ENCODE assay signal across 9 cellular contexts in genomic region chr18:45962461-45962860, GRCh38. TPM values are rescaled to one million over a fixed set of nuclear protein-coding genes. Genes with fewer than 3 reads are reported as not detected.
DNase-seq lines count a peak whose midpoint lies in the region; ATAC-seq and TF ChIP-seq lines count a peak whose summit lies in the region.
"Had no signal": no experiment of that assay in that cellular context is flagged by ENCODE, and none has a peak within 500 bp of the region (broad histone marks: within the 10 kb centered on the region; RNA-seq: fewer than 3 reads in every experiment).

No MANE protein-coding gene starts in this region.

- no peaks in the 10 kb centered on the region for H3K9me3 Mint-ChIP-seq in activated CD4-positive, alpha-beta memory T cell treated with anti-CD3 and anti-CD28 coated beads for 36 hours
- H3K9me3 Mint-ChIP-seq: stimulated activated naive B cell treated with anti-CD40 and anti-IgM and Interleukin-4, amounts not matched to agents 10 μg/mL and 1 μg/mL and 100 μg/mL, for 72 hours had no signal

- peaks cover 63% of the 10 kb centered on the region for H3K4me1 Mint-ChIP-seq in activated CD4-positive, alpha-beta memory T cell treated with anti-CD3 and anti-CD28 coated beads for 36 hours (ENCODE audit: low read depth)

- POLR2A ChIA-PET in activated CD4-positive, alpha-beta memory T cell treated with anti-CD3 and anti-CD28 coated beads for 36 hours (lab: Charles Lee) = interaction anchor here (1.2 kb wide), 1 partner anchor 35 kb away, joined by 3 read pairs; no protein-coding TSS in a partner anchor

- no peaks in the 10 kb centered on the region for H3K27me3 ChIP-seq in kidney epithelial cell (ENCODE audit: control insufficient read depth, insufficient read depth, low read length)

- H3K4me3 Mint-ChIP-seq in activated CD4-positive, alpha-beta memory T cell treated with anti-CD3 and anti-CD28 coated beads for 36 hours = no peak overlapping the region
- H3K4me3 Mint-ChIP-seq: stimulated activated naive B cell treated with anti-CD40 and anti-IgM and Interleukin-4, amounts not matched to agents 10 μg/mL and 1 μg/mL and 100 μg/mL, for 72 hours had no signal

- DNase-seq in AML-193 (lab: John Stamatoyannopoulos, UW) = peak; percentile 60 to 78
- DNase-seq in HS-5 (ENCODE audit: low read depth) = peak; percentile 78
- DNase-seq in activated CD4-positive, alpha-beta memory T cell treated with anti-CD3 and anti-CD28 coated beads for 36 hours = peak; percentile 59
- peak; percentile 89 for DNase-seq in kidney epithelial cell (ENCODE audit: low read depth)
- DNase-seq in UCSD-AML1 (lab: John Stamatoyannopoulos, UW; ENCODE audit: unreplicated experiment) = no peak
- DNase-seq: stimulated activated naive B cell treated with anti-CD40 and anti-IgM and Interleukin-4, amounts not matched to agents 10 μg/mL and 1 μg/mL and 100 μg/mL, for 72 hours had no signal

- no peak for ATAC-seq in HG03159 (IDR thresholded peaks at IDR 0.05; ENCODE audit: unreplicated experiment)
- ATAC-seq in HG02571 (IDR thresholded peaks at IDR 0.05; ENCODE audit: unreplicated experiment) = no peak
- no peak for ATAC-seq in HG03439 (IDR thresholded peaks at IDR 0.05; ENCODE audit: unreplicated experiment)

- peak overlapping the region; percentile 79 for H3K27ac Mint-ChIP-seq in activated CD4-positive, alpha-beta memory T cell treated with anti-CD3 and anti-CD28 coated beads for 36 hours

- CTCF ChIA-PET in activated CD4-positive, alpha-beta memory T cell treated with anti-CD3 and anti-CD28 coated beads for 36 hours (lab: Charles Lee) = interaction anchor here (1.0 to 4.5 kb wide), 6 partner anchors 10 to 110 kb away, joined by 3 to 23 read pairs (median 6); partner anchors contain the start of gene PSTPIP2

- H3K27me3 Mint-ChIP-seq in activated CD4-positive, alpha-beta memory T cell treated with anti-CD3 and anti-CD28 coated beads for 36 hours = no peaks in the 10 kb centered on the region
- H3K27me3 Mint-ChIP-seq: stimulated activated naive B cell treated with anti-CD40 and anti-IgM and Interleukin-4, amounts not matched to agents 10 μg/mL and 1 μg/mL and 100 μg/mL, for 72 hours had no signal

- TF ChIP-seq CTCF in kidney epithelial cell (IDR thresholded peaks at IDR 0.05; ENCODE audit: insufficient read depth, low read length, poor library complexity, severe bottlenecking) = no peak

- H3K36me3 Mint-ChIP-seq in activated CD4-positive, alpha-beta memory T cell treated with anti-CD3 and anti-CD28 coated beads for 36 hours = peaks cover 10% of the 10 kb centered on the region

- no peak overlapping the region for H3K4me3 ChIP-seq in kidney epithelial cell (ENCODE audit: low read depth, low read length)

- intact Hi-C loops in activated CD4-positive, alpha-beta memory T cell treated with anti-CD3 and anti-CD28 coated beads for 36 hours (cut with micrococcal nuclease) = loop anchor here (1.0 to 2.0 kb wide), 4 partner anchors 24 to 276 kb away; no protein-coding TSS in a partner anchor

- peaks cover 2% of the 10 kb centered on the region for H3K36me3 ChIP-seq in kidney epithelial cell (ENCODE audit: control insufficient read depth, insufficient read depth, low read length)

RNA-seq across cellular contexts. Expression of gene EPG5, which starts 4.7 kb away (rescaled TPM):
- total RNA-seq in activated CD4-positive, alpha-beta memory T cell treated with anti-CD3 and anti-CD28 coated beads for 36 hours = 10 to 100 TPM; 18.8 to 21.4 TPM
- total RNA-seq in kidney epithelial cell = 38.2 and 45.7 TPM in 2 replicates
